8 cellular contexts compared by ENCODE assay signal in genomic region chr16:22077700-22078313, GRCh38. TPM values are rescaled to one million over a fixed set of nuclear protein-coding genes. Genes with fewer than 3 reads are reported as not detected.
A peak's percentile ranks its signal among the peaks of the same experiment; 100 is the strongest.
DNase-seq lines count a peak whose midpoint lies in the region; TF ChIP-seq lines count a peak whose summit lies in the region.

No MANE protein-coding gene starts in this region.

- no peak overlapping the region for H2BK120ac ChIP-seq in neuronal stem cell (ENCODE audit: low read depth, low read length)

- no peak overlapping the region for H2AK5ac ChIP-seq in neuronal stem cell (ENCODE audit: low read depth, low read length)

- H3K79me1 ChIP-seq in neuronal stem cell (ENCODE audit: low read depth, low read length), result no peaks in the 10 kb centered on the region

- H3K9me3 ChIP-seq in esophagus squamous epithelium (no peaks in the 10 kb centered on the region), neuronal stem cell (replicated peaks in 1 of 2; ENCODE audit: control insufficient read depth in 2 of 2, insufficient read depth in 1 of 2, low read depth in 1 of 2, low read length in 2 of 2) (no peaks in the 10 kb centered on the region)

- H3K27me3 ChIP-seq in HL-60 (ENCODE audit: insufficient read depth, poor library complexity, severe bottlenecking) (no peaks in the 10 kb centered on the region), esophagus squamous epithelium (no peaks in the 10 kb centered on the region), neuronal stem cell (ENCODE audit: control insufficient read depth in 3 of 3, insufficient read depth in 3 of 3, low read depth in 1 of 3, low read length in 3 of 3) (no peaks in the 10 kb centered on the region)

- no peak overlapping the region for H3K9ac ChIP-seq in neuronal stem cell (ENCODE audit: low read depth, low read length, poor library complexity)

- H3K36me3 ChIP-seq in esophagus squamous epithelium (peaks cover 0 to 14% (median 0%) of the 10 kb centered on the region in 3 donors), neuronal stem cell (replicated peaks in 1 of 2; ENCODE audit: control insufficient read depth in 2 of 2, insufficient read depth in 2 of 2, low read length in 2 of 2) (peaks cover 0 to 6% of the 10 kb centered on the region in 2 donors)

- H3K27ac ChIP-seq in HL-60 (replicated peaks) (no peak overlapping the region), esophagus squamous epithelium (no peak overlapping the region), neuronal stem cell (replicated peaks; ENCODE audit: low read length) (no peak overlapping the region)

- no peak overlapping the region for H3K18ac ChIP-seq in neuronal stem cell (ENCODE audit: low read length)

- intact Hi-C loops in esophagus squamous epithelium (cut with DNase I), result no loop called here

- no peak overlapping the region for H3K14ac ChIP-seq in neuronal stem cell (ENCODE audit: low read length)

- no peak overlapping the region for H4K91ac ChIP-seq in neuronal stem cell (ENCODE audit: low read depth, low read length, poor library complexity)

- peak; percentile 73 for DNase-seq in CD1c-positive myeloid dendritic cell (ENCODE audit: extremely low spot score)
- peak; percentile 4 to 69 for DNase-seq in HL-60 (ENCODE audit: low read depth in 1 of 2, low spot score in 1 of 2)
- DNase-seq in OCI-M2 (lab: John Stamatoyannopoulos, UW; ENCODE audit: unreplicated experiment), result peak; percentile 37
- peak; percentile 63 for DNase-seq in activated T-cell treated with anti-CD3 and anti-CD28 coated beads for 1 hour (ENCODE audit: low read depth)
- no peak for DNase-seq in esophagus squamous epithelium (lab: John Stamatoyannopoulos, UW)
- DNase-seq in neuronal stem cell (ENCODE audit: low spot score), result peak; percentile 54
- peak; percentile 34 for DNase-seq in stromal cell of bone marrow (ENCODE audit: low read depth)
- no peak for DNase-seq in NCI-H187 treated with DMSO at 0.1 percent for 48 hours (lab: John Stamatoyannopoulos, UW)

- H3K4me1 ChIP-seq in esophagus squamous epithelium, result peaks cover 0 to 7% (median 0%) of the 10 kb centered on the region in 3 donors
- peaks cover 0 to 3% of the 10 kb centered on the region in 2 donors for H3K4me1 ChIP-seq in neuronal stem cell (ENCODE audit: control insufficient read depth in 2 of 2, insufficient read depth in 1 of 2, low read depth in 1 of 2, low read length in 2 of 2)

- no peak overlapping the region for H3K23ac ChIP-seq in neuronal stem cell (ENCODE audit: low read depth, low read length, poor library complexity)

- 36 to 42% methylated on average over 8 of the region's 8 CpGs for WGBS in esophagus squamous epithelium, 2 donors
- WGBS in neuronal stem cell (ENCODE audit: extremely low coverage in 2 of 2, insufficient read length in 2 of 2, insufficient replicate concordance in 1 of 2), 2 donors, result no CpG with 5 or more reads among the region's 8 CpGs

- no peak overlapping the region for H4K8ac ChIP-seq in neuronal stem cell (ENCODE audit: low read depth, low read length)

- no peak overlapping the region for H2AFZ ChIP-seq in neuronal stem cell (ENCODE audit: low read length)

- no peak for TF ChIP-seq POLR2A in esophagus squamous epithelium (IDR thresholded peaks at IDR 0.05)

- no peak overlapping the region for H3K4ac ChIP-seq in neuronal stem cell (ENCODE audit: low read length)

- no peak overlapping the region for H2BK12ac ChIP-seq in neuronal stem cell (ENCODE audit: low read length)

- H3K4me3 ChIP-seq in HL-60 (replicated peaks; ENCODE audit: insufficient read depth, low read length) (no peak overlapping the region), esophagus squamous epithelium (no peak overlapping the region), neuronal stem cell (ENCODE audit: low read length in 2 of 2) (no peak overlapping the region)

- peak; percentile 64 for TF ChIP-seq CTCF in HL-60 (IDR thresholded peaks at IDR 0.05; ENCODE audit: insufficient read depth, low read length)
- peak; percentile 66 to 87 (median 79) for TF ChIP-seq CTCF in esophagus squamous epithelium (IDR thresholded peaks at IDR 0.05)

- no peak overlapping the region for H3K4me2 ChIP-seq in neuronal stem cell (ENCODE audit: insufficient read depth, low read length, poor library complexity, severe bottlenecking)

- no peak overlapping the region for H2BK5ac ChIP-seq in neuronal stem cell (ENCODE audit: low read length)

- no peak overlapping the region for H2BK15ac ChIP-seq in neuronal stem cell (ENCODE audit: low read length)

RNA-seq across cellular contexts. Expression of gene VWA3A, which starts 14.5 kb away (rescaled TPM):
- total RNA-seq in esophagus squamous epithelium, result not detected
- 0.84 TPM for polyA plus RNA-seq in neuronal stem cell (2013, experiment 1 of 2)
- polyA plus RNA-seq in neuronal stem cell (2013, experiment 2 of 2), result 0.75 TPM

Comparison
In these comparisons a context has a peak if more than half of its experiments do, and no peak if none do; other contexts are left out.
1. DNase-seq: peak in CD1c-positive myeloid dendritic cell (single experiment), HL-60 (2 of 2), OCI-M2 (single experiment), activated T-cell treated with anti-CD3 and anti-CD28 coated beads for 1 hour (single experiment), neuronal stem cell (single experiment) and stromal cell of bone marrow (single experiment); none in esophagus squamous epithelium (single experiment) and NCI-H187 treated with DMSO at 0.1 percent for 48 hours (single experiment).